ENCODE assay signal across 20 cellular contexts in the genomic region with DNA sequence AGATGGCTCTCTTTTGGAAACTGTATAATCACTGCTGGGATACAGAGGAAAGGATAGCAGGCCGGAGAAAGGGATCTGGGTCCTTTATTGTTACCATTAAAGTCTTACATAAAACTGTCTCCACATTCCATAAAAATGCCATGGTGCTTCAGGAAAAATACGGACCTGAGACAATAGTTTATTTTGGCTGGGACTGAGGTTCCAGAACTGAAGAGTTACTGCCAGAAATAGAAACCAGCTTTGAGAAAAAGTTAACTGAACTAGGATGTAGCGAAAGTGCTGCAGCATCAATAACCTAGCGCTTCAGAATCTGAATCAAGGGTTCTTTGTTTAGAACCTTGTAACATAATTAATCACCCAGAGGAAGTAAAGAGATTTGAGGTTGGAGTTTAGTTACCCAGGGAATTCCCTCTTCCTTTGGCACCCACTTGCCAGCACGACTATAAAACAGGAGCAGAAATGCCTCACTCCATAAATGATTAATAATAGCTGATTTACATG. TPM values are rescaled to one million over a fixed set of nuclear protein-coding genes. Genes with fewer than 3 reads are reported as not detected.
DNase-seq lines count a peak whose midpoint lies in the region; ATAC-seq and TF ChIP-seq lines count a peak whose summit lies in the region.
"Had no signal": no experiment of that assay in that cellular context is flagged by ENCODE, and none has a peak within 500 bp of the region (broad histone marks: within the 10 kb centered on the region; RNA-seq: fewer than 3 reads in every experiment).

No MANE protein-coding gene starts in this region.

- H3K36me3 Mint-ChIP-seq in osteocyte (ENCODE audit: unreplicated experiment) (peaks cover 8% of the 10 kb centered on the region), T-cell (no peaks in the 10 kb centered on the region)
- no peaks in the 10 kb centered on the region for H3K36me3 Mint-ChIP-seq in activated T-helper 2 cell treated with anti-CD3 and anti-CD28 coated beads, Interferon-gamma antibody, Interleukin-2, Interleukin-4, amounts not matched to agents 10 μg/mL and 5 μg/mL and 100 μg/mL, durations not matched to agents 14 hours and 24 hours and 36 hours (ENCODE audit: low read depth)
- H3K36me3 Mint-ChIP-seq: CD8-positive, alpha-beta T cell had no signal

- no TSS peak for BruUV-seq in A673 (replicated peaks; lab: Mats Ljungman, UMichigan)

- peak overlapping the region; percentile 13 for H3K4me3 ChIP-seq in A673 (ENCODE audit: low read depth, low read length, poor library complexity, severe bottlenecking)
- H3K4me3 ChIP-seq in adipocyte (ENCODE audit: low read length) = peak overlapping the region; percentile 31
- no peak overlapping the region for H3K4me3 ChIP-seq in fibroblast of the aortic adventitia (ENCODE audit: low read depth, low read length)
- H3K4me3 ChIP-seq: colonic mucosa had no signal

- H3K4me3 Mint-ChIP-seq in osteocyte (ENCODE audit: unreplicated experiment) = peak overlapping the region; percentile 57
- no peak overlapping the region for H3K4me3 Mint-ChIP-seq in T-cell
- H3K4me3 Mint-ChIP-seq in activated T-helper 2 cell treated with anti-CD3 and anti-CD28 coated beads, Interferon-gamma antibody, Interleukin-2, Interleukin-4, amounts not matched to agents 10 μg/mL and 5 μg/mL and 100 μg/mL, durations not matched to agents 14 hours and 24 hours and 36 hours (ENCODE audit: low read depth) = no peak overlapping the region
- H3K4me3 Mint-ChIP-seq: CD8-positive, alpha-beta T cell had no signal

- H3K4me1 ChIP-seq in A673 (ENCODE audit: insufficient read depth, low read length, poor library complexity, severe bottlenecking) (peaks cover 34% of the 10 kb centered on the region), adipocyte (ENCODE audit: control insufficient read depth, insufficient read depth, low read length) (no peaks in the 10 kb centered on the region)
- H3K4me1 ChIP-seq: colonic mucosa had no signal

- H3K4me1 Mint-ChIP-seq in osteocyte (ENCODE audit: unreplicated experiment) = peaks cover 78% of the 10 kb centered on the region
- no peaks in the 10 kb centered on the region for H3K4me1 Mint-ChIP-seq in T-cell
- H3K4me1 Mint-ChIP-seq in activated T-helper 2 cell treated with anti-CD3 and anti-CD28 coated beads, Interferon-gamma antibody, Interleukin-2, Interleukin-4, amounts not matched to agents 10 μg/mL and 5 μg/mL and 100 μg/mL, durations not matched to agents 14 hours and 24 hours and 36 hours (ENCODE audit: low read depth) = no peaks in the 10 kb centered on the region

- DNase-seq in A673 (ENCODE audit: low spot score) = peak; percentile 85
- DNase-seq in adipocyte (ENCODE audit: low read depth) = no peak
- DNase-seq in fibroblast of the aortic adventitia (ENCODE audit: low read depth) = peak; percentile 4
- no peak for DNase-seq in osteocyte (ENCODE audit: extremely low spot score, unreplicated experiment)
- DNase-seq in T-cell = no peak
- DNase-seq in germinal center (ENCODE audit: low spot score) = no peak
- DNase-seq in activated T-helper 2 cell treated with anti-CD3 and anti-CD28 coated beads, Interferon-gamma antibody, Interleukin-2, Interleukin-4, amounts not matched to agents 10 μg/mL and 5 μg/mL and 100 μg/mL, durations not matched to agents 14 hours and 24 hours and 36 hours (ENCODE audit: low spot score) = no peak
- DNase-seq: activated CD8-positive, alpha-beta memory T cell treated with anti-CD3 and anti-CD28 coated beads for 24 hours; CD8-positive, alpha-beta T cell; colonic mucosa; left colon; NCI-H1417; NCI-H2171 treated with DMSO at 0.1 percent for 48 hours; NCI-H82; posterior cingulate gyrus; RPMI8226; stimulated activated CD4-positive, alpha-beta T cell treated with anti-CD3 and anti-CD28 coated beads, Interleukin-12 subunit alpha, Interleukin-12 subunit beta, amount 100 ng/mL, for 4 hours; stimulated activated naive CD4-positive, alpha-beta T cell treated with Interleukin-2 at 50 U/mL for 16 hours had no signal

- CTCF ChIA-PET in A673 (lab: Charles Lee) (no interaction called here), T-cell (lab: Charles Lee) (no interaction called here)

- H3K27me3 ChIP-seq in A673 (replicated peaks; ENCODE audit: insufficient read depth, low read depth, low read length, poor library complexity) = no peaks in the 10 kb centered on the region
- H3K27me3 ChIP-seq in adipocyte (replicated peaks; ENCODE audit: control insufficient read depth, insufficient read depth, low read length) = no peaks in the 10 kb centered on the region
- H3K27me3 ChIP-seq: colonic mucosa had no signal

- POLR2A ChIA-PET in A673 (lab: Charles Lee; ENCODE audit: low non-redundant PET) (interaction anchor here (0.7 kb wide), 1 partner anchor 27 kb away, joined by 4 read pairs; no protein-coding TSS in a partner anchor), T-cell (lab: Charles Lee) (no interaction called here)

- H3K27me3 Mint-ChIP-seq in osteocyte (ENCODE audit: unreplicated experiment) (no peaks in the 10 kb centered on the region), T-cell (no peaks in the 10 kb centered on the region)
- H3K27me3 Mint-ChIP-seq in activated T-helper 2 cell treated with anti-CD3 and anti-CD28 coated beads, Interferon-gamma antibody, Interleukin-2, Interleukin-4, amounts not matched to agents 10 μg/mL and 5 μg/mL and 100 μg/mL, durations not matched to agents 14 hours and 24 hours and 36 hours (ENCODE audit: low read depth) = no peaks in the 10 kb centered on the region

- TF ChIP-seq CTCF in A673 (conservative IDR thresholded peaks at IDR 0.05; ENCODE audit: low read depth, low read length) = no peak
- no peak for TF ChIP-seq CTCF in fibroblast of the aortic adventitia (IDR thresholded peaks at IDR 0.05; ENCODE audit: insufficient read depth, low read length)
- no peak for TF ChIP-seq CTCF in osteocyte (IDR thresholded peaks at IDR 0.05)

- H3K9ac ChIP-seq in adipocyte (ENCODE audit: low read length) = no peak overlapping the region

- H3K36me3 ChIP-seq in A673 (ENCODE audit: insufficient read depth, low read length, poor library complexity, severe bottlenecking) (no peaks in the 10 kb centered on the region), adipocyte (ENCODE audit: control insufficient read depth, insufficient read depth, low read length, severe bottlenecking) (no peaks in the 10 kb centered on the region)
- H3K36me3 ChIP-seq: colonic mucosa had no signal

- intact Hi-C loops in A673 (cut with micrococcal nuclease; ENCODE audit: unreplicated experiment) = loop anchor here (10.0 kb wide), 1 partner anchor 176 kb away; no protein-coding TSS in a partner anchor
- intact Hi-C loops in activated T-helper 2 cell treated with anti-CD3 and anti-CD28 coated beads, Interferon-gamma antibody, Interleukin-2, Interleukin-4, amounts not matched to agents 10 μg/mL and 5 μg/mL and 100 μg/mL, durations not matched to agents 14 hours and 24 hours and 36 hours (cut with micrococcal nuclease) = no loop called here

- H3K9me3 ChIP-seq in A673 (ENCODE audit: low read depth, low read length, poor library complexity, severe bottlenecking) (no peaks in the 10 kb centered on the region), adipocyte (ENCODE audit: control insufficient read depth, low read length) (no peaks in the 10 kb centered on the region)
- H3K9me3 ChIP-seq: colonic mucosa had no signal

- peak overlapping the region; percentile 72 for H3K27ac ChIP-seq in A673 (ENCODE audit: low read depth, low read length, poor library complexity, severe bottlenecking)
- H3K27ac ChIP-seq: colonic mucosa had no signal

- ATAC-seq in T-cell (replicated peaks in 1 of 4) = no peak
- ATAC-seq in GM18520 (IDR thresholded peaks at IDR 0.05; ENCODE audit: unreplicated experiment) = no peak
- ATAC-seq: CD8-positive, alpha-beta T cell; left colon had no signal

- peak overlapping the region; percentile 93 for H3K27ac Mint-ChIP-seq in osteocyte (ENCODE audit: unreplicated experiment)
- H3K27ac Mint-ChIP-seq in T-cell = no peak overlapping the region
- no peak overlapping the region for H3K27ac Mint-ChIP-seq in activated T-helper 2 cell treated with anti-CD3 and anti-CD28 coated beads, Interferon-gamma antibody, Interleukin-2, Interleukin-4, amounts not matched to agents 10 μg/mL and 5 μg/mL and 100 μg/mL, durations not matched to agents 14 hours and 24 hours and 36 hours
- H3K27ac Mint-ChIP-seq: CD8-positive, alpha-beta T cell had no signal

- H3K9me3 Mint-ChIP-seq in osteocyte (ENCODE audit: unreplicated experiment) = peaks cover 6% of the 10 kb centered on the region
- H3K9me3 Mint-ChIP-seq in T-cell = peaks cover 5 to 12% (median 10%) of the 10 kb centered on the region in 3 donors
- peaks cover 10% of the 10 kb centered on the region for H3K9me3 Mint-ChIP-seq in activated T-helper 2 cell treated with anti-CD3 and anti-CD28 coated beads, Interferon-gamma antibody, Interleukin-2, Interleukin-4, amounts not matched to agents 10 μg/mL and 5 μg/mL and 100 μg/mL, durations not matched to agents 14 hours and 24 hours and 36 hours

RNA-seq across cellular contexts. Expression of gene MEOX2, which starts 38.0 kb away (rescaled TPM):
- total RNA-seq in A673 (2021) (not detected in 2 replicates), fibroblast of the aortic adventitia (ENCODE audit: low replicate concordance) (2.6 and 13.0 TPM in 2 replicates), osteocyte (24.5 and 24.8 TPM in 2 replicates), T-cell (under 1 TPM in 1 of 5 donors, not detected in 4; 0.12 TPM)
- total RNA-seq in activated T-helper 2 cell treated with anti-CD3 and anti-CD28 coated beads, Interferon-gamma antibody, Interleukin-2, Interleukin-4, amounts not matched to agents 10 μg/mL and 5 μg/mL and 100 μg/mL, durations not matched to agents 14 hours and 24 hours and 36 hours = not detected in 2 replicates
- total RNA-seq: CD8-positive, alpha-beta T cell; HT-29 had no signal

Comparison
In these comparisons a context has a peak if more than half of its experiments do, and no peak if none do; other contexts are left out.
1. DNase-seq: peak in A673 (single experiment) and fibroblast of the aortic adventitia (single experiment); none in adipocyte (single experiment), osteocyte (single experiment), T-cell (0 of 34), germinal center (single experiment) and activated T-helper 2 cell treated with anti-CD3 and anti-CD28 coated beads, Interferon-gamma antibody, Interleukin-2, Interleukin-4, amounts not matched to agents 10 μg/mL and 5 μg/mL and 100 μg/mL, durations not matched to agents 14 hours and 24 hours and 36 hours (single experiment).